ENCODE assay signal across 12 cellular contexts in genomic region chrX:8737883-8738282, GRCh38.
"Had no signal": no experiment of that assay in that cellular context is flagged by ENCODE, and none has a peak within 500 bp of the region (broad histone marks: within the 10 kb centered on the region; RNA-seq: fewer than 3 reads in every experiment).

No MANE protein-coding gene starts in this region.

- H3K27ac Mint-ChIP-seq: mesothelial cell of epicardium had no signal

- H3K9me3 ChIP-seq: esophagus muscularis mucosa, heart right ventricle, left lung, lower lobe of right lung, mucosa of descending colon had no signal

- H3K27me3 ChIP-seq: esophagus muscularis mucosa, foreskin keratinocyte, left lung had no signal

- H3K4me3 Mint-ChIP-seq: mesothelial cell of epicardium had no signal

- H3K36me3 ChIP-seq: esophagus muscularis mucosa, heart right ventricle, left lung, lower lobe of right lung had no signal

- H3K9me3 Mint-ChIP-seq: mesothelial cell of epicardium had no signal

- ATAC-seq: foreskin keratinocyte, left ventricle myocardium superior had no signal

- DNase-seq: effector CD4-positive, alpha-beta T cell; effector memory CD4-positive, alpha-beta T cell; foreskin keratinocyte; heart right ventricle; left lung; lower lobe of right lung had no signal

- H3K4me3 ChIP-seq: coronary artery, dorsolateral prefrontal cortex, esophagus muscularis mucosa, heart right ventricle, left lung, lower lobe of right lung, mucosa of descending colon had no signal

- H3K27ac ChIP-seq: coronary artery, dorsolateral prefrontal cortex, esophagus muscularis mucosa, foreskin keratinocyte, heart right ventricle, left lung, lower lobe of right lung had no signal

- H3K4me1 ChIP-seq: esophagus muscularis mucosa, foreskin keratinocyte, heart right ventricle, left lung, lower lobe of right lung had no signal

- H3K36me3 Mint-ChIP-seq: mesothelial cell of epicardium had no signal
